ENCODE assay signal across 26 cellular contexts in the genomic region with DNA sequence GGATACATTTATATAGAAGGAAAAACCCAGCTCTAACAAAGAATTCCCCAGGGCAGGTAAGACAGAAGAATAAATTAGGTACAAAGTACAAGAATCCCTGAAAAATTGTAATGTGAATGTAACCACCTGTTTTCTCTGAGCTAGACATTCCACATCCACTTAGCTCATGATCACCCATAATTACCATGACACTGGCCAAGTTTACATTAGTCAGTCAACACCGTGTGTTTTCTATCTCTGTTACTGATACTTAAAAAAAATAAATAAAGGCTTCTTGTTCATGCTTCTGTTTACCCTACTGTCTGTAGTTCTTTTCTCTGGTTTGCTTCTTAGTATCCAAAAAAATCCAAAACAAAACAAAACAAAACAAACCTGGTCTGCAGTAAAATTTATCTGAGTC.
DNase-seq lines count a peak whose midpoint lies in the region; ATAC-seq and TF ChIP-seq lines count a peak whose summit lies in the region.
"Had no signal": no experiment of that assay in that cellular context is flagged by ENCODE, and none has a peak within 500 bp of the region (broad histone marks: within the 10 kb centered on the region; RNA-seq: fewer than 3 reads in every experiment).

No MANE protein-coding gene starts in this region.

- peak overlapping the region; percentile 42; the same call in 1 of the 2 replicates for H3K9ac ChIP-seq in HUES48 (ENCODE audit: low read depth, low read length)

- H3K36me3 Mint-ChIP-seq in naive thymus-derived CD8-positive, alpha-beta T cell, result peaks cover 0 to 6% (median 0%) of the 10 kb centered on the region in 3 donors
- H3K36me3 Mint-ChIP-seq: CD8-positive, alpha-beta T cell; IgD-negative memory B cell; natural killer cell treated with Interleukin-12 subunit alpha and Interleukin-12 subunit beta and Interleukin-15 and Interleukin-18, amount 100 ng/mL, for 72 hours had no signal

- H3K9me3 Mint-ChIP-seq in naive thymus-derived CD8-positive, alpha-beta T cell, result peaks cover 0 to 4% (median 2%) of the 10 kb centered on the region in 9 donors
- H3K9me3 Mint-ChIP-seq: activated B cell treated with CpG ODN at 0.5 μM for 24 hours; activated T-cell treated with anti-CD3 and anti-CD28 coated beads, Interleukin-2, amount 50 U/mL, for 4 hours; stimulated activated naive CD8-positive, alpha-beta T cell treated with anti-CD3 and anti-CD28 coated beads, Interleukin-15, Interleukin-2, amounts not matched to agents 100 ng/mL and 50 ng/mL, for 24 hours; T-helper 1 cell treated with Interleukin-12 subunit alpha and Interleukin-12 subunit beta and Interleukin-4 antibody, amounts not matched to agents 30 μg/mL and 1 μg/mL, for 36 hours had no signal

- no peaks in the 10 kb centered on the region for H3K27me3 ChIP-seq in HUES48 (ENCODE audit: control insufficient read depth, insufficient read depth, low read length)
- H3K27me3 ChIP-seq: hepatocyte, tibial nerve had no signal

- H3K27ac Mint-ChIP-seq in naive thymus-derived CD8-positive, alpha-beta T cell, result no peak overlapping the region
- H3K27ac Mint-ChIP-seq: activated B cell treated with CpG ODN at 0.5 μM for 24 hours; CD8-positive, alpha-beta T cell; IgD-negative memory B cell; natural killer cell treated with Interleukin-12 subunit alpha and Interleukin-12 subunit beta and Interleukin-15 and Interleukin-18, amount 100 ng/mL, for 72 hours; stimulated activated naive CD8-positive, alpha-beta T cell treated with anti-CD3 and anti-CD28 coated beads, Interleukin-15, Interleukin-2, amounts not matched to agents 100 ng/mL and 50 ng/mL, for 24 hours; T-helper 1 cell treated with Interleukin-12 subunit alpha and Interleukin-12 subunit beta and Interleukin-4 antibody, amounts not matched to agents 30 μg/mL and 1 μg/mL, for 36 hours had no signal

- TF ChIP-seq CTCF in astrocyte of the spinal cord (IDR thresholded peaks at IDR 0.05; ENCODE audit: low read depth, low read length), result no peak

- POLR2A ChIA-PET in naive thymus-derived CD8-positive, alpha-beta T cell (lab: Charles Lee), result no interaction called here

- H3K4me1 Mint-ChIP-seq in naive thymus-derived CD8-positive, alpha-beta T cell, result no peaks in the 10 kb centered on the region
- H3K4me1 Mint-ChIP-seq: activated B cell treated with CpG ODN at 0.5 μM for 24 hours, IgD-negative memory B cell had no signal

- H3K4me1 ChIP-seq in HUES48 (ENCODE audit: control insufficient read depth, insufficient read depth, low read length), result peaks cover 23% of the 10 kb centered on the region
- H3K4me1 ChIP-seq: tibial nerve had no signal

- no peaks in the 10 kb centered on the region for H3K36me3 ChIP-seq in HUES48 (ENCODE audit: control insufficient read depth, insufficient read depth, low read length)
- H3K36me3 ChIP-seq: tibial nerve had no signal

- no peak for ATAC-seq in naive thymus-derived CD8-positive, alpha-beta T cell
- ATAC-seq: activated T-cell treated with anti-CD3 and anti-CD28 coated beads, Interleukin-2, amount 50 U/mL, for 4 hours; CD8-positive, alpha-beta T cell; natural killer cell treated with Interleukin-12 subunit alpha and Interleukin-12 subunit beta and Interleukin-15 and Interleukin-18, amount 100 ng/mL, for 72 hours had no signal

- DNase-seq in EH (ENCODE audit: low read depth) (peak; percentile 15), astrocyte of the spinal cord (ENCODE audit: low read depth, low spot score) (peak; percentile 13), kidney tubule cell (ENCODE audit: low spot score) (peak; percentile 6), SIG-M5 (lab: John Stamatoyannopoulos, UW) (no peak), A172 (ENCODE audit: low spot score) (no peak)
- DNase-seq in effector CD4-positive, alpha-beta T cell, result no peak
- DNase-seq in naive thymus-derived CD8-positive, alpha-beta T cell, result no peak
- DNase-seq: activated B cell treated with CpG ODN at 0.5 μM for 24 hours; activated naive CD4-positive, alpha-beta T cell treated with anti-CD3 and anti-CD28 coated beads, Interleukin-2, amount 50 U/mL, for 16 hours; activated T-cell treated with anti-CD3 and anti-CD28 coated beads, Interleukin-2, amount 50 U/mL, for 4 hours; aorta; CD8-positive, alpha-beta T cell; DMS79; kidney; MV-4-11; NCI-H2029 treated with DMSO at 0.1 percent for 48 hours; NCI-H524; OCI-M1; SHP77 had no signal

- H3K4me3 Mint-ChIP-seq in naive thymus-derived CD8-positive, alpha-beta T cell, result no peak overlapping the region
- H3K4me3 Mint-ChIP-seq: activated B cell treated with CpG ODN at 0.5 μM for 24 hours; activated T-cell treated with anti-CD3 and anti-CD28 coated beads, Interleukin-2, amount 50 U/mL, for 4 hours; CD8-positive, alpha-beta T cell; IgD-negative memory B cell; natural killer cell treated with Interleukin-12 subunit alpha and Interleukin-12 subunit beta and Interleukin-15 and Interleukin-18, amount 100 ng/mL, for 72 hours; stimulated activated naive CD8-positive, alpha-beta T cell treated with anti-CD3 and anti-CD28 coated beads, Interleukin-15, Interleukin-2, amounts not matched to agents 100 ng/mL and 50 ng/mL, for 24 hours; T-helper 1 cell treated with Interleukin-12 subunit alpha and Interleukin-12 subunit beta and Interleukin-4 antibody, amounts not matched to agents 30 μg/mL and 1 μg/mL, for 36 hours had no signal

- peaks cover 19% of the 10 kb centered on the region for H3K9me3 ChIP-seq in HUES48 (ENCODE audit: control insufficient read depth, insufficient read depth, low read length)
- H3K9me3 ChIP-seq: tibial nerve had no signal

- H3K27me3 Mint-ChIP-seq in naive thymus-derived CD8-positive, alpha-beta T cell, result no peaks in the 10 kb centered on the region
- H3K27me3 Mint-ChIP-seq: natural killer cell treated with Interleukin-12 subunit alpha and Interleukin-12 subunit beta and Interleukin-15 and Interleukin-18, amount 100 ng/mL, for 72 hours; stimulated activated naive CD8-positive, alpha-beta T cell treated with anti-CD3 and anti-CD28 coated beads, Interleukin-15, Interleukin-2, amounts not matched to agents 100 ng/mL and 50 ng/mL, for 24 hours had no signal

- in situ Hi-C loops in astrocyte of the spinal cord (cut with HindIII; ENCODE audit: low sequenced_read_pairs), result no loop called here

- H3K27ac ChIP-seq in HUES48 (ENCODE audit: low read depth, low read length), result peak overlapping the region; percentile 70
- H3K27ac ChIP-seq: hepatocyte, tibial nerve had no signal

- H3K4me3 ChIP-seq in HUES48 (ENCODE audit: low read depth, low read length) (no peak overlapping the region; the same call in 1 of the 2 replicates), astrocyte of the spinal cord (ENCODE audit: low read depth, low read length) (no peak overlapping the region)
- H3K4me3 ChIP-seq: hepatocyte, tibial nerve had no signal

Comparison
In these comparisons a context has a peak if more than half of its experiments do, and no peak if none do; other contexts are left out.
1. DNase-seq: peak in EH (single experiment), astrocyte of the spinal cord (single experiment) and kidney tubule cell (single experiment); none in SIG-M5 (single experiment), effector CD4-positive, alpha-beta T cell (single experiment), naive thymus-derived CD8-positive, alpha-beta T cell (0 of 10) and A172 (single experiment).